ENCODE assay signal across 1 cellular context in the genomic region with DNA sequence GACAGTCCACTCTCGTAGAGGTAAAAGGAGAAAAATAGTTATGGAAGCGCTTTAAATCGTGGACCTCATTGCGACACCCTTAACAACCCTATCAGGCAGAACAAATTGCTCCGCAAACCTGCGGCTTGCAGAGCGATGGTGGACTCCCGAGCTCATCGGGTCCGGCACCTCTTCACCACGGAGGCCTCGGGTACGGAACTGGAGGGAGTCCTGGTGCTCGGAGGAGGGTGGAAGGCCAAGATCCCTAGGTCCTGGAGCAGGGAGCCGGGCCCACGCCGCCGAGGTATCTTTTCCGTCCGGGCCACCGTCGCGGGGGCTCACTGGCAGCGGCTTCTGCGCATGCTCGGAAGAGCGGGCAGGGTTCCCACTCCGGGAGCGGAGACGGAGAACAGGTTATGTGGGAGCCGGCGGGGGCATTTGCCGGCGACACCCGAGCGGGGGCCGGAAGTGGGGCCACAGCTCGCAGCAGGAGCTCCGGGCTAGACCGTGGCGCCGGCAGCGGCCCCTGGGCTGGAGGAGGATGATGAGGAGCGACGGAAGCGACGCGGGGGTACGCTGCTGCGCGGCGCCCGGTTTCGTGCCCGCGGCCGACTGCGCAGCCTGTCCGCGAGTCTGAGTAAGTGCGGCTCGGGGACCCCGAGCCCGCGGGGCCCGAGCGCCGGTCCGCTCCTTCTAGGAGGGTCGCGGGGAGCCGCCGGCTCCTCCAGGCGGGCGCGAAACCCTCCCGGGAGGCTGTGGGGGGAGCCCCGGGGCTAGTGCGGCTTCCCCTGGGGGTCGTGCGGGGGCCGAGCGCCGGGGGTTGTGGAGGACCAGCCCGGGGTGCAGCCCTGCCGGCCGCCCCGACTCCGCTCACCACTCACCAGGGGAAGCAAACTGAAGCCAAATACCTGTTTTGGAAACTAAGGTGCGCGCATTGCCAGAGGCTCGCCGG.
TF ChIP-seq lines count a peak whose summit lies in the region.

A gene (plus strand): TSS at position 349 of the 931 bp plus-strand sequence. CDS start 10,827 bp downstream, outside the sequence.

TF ChIP-seq in HepG2, 621 proteins besides CTCF, POLR2A, EP300 and RAD21 (continued from another document and continues in another):
- peak; percentile 90 for TF ChIP-seq KDM2A (CRISPR knock-in tag; IDR thresholded peaks at IDR 0.05; ENCODE audit: borderline replicate concordance, low read depth)
- TF ChIP-seq RXRA (CRISPR knock-in tag; IDR thresholded peaks at IDR 0.05) = peak; percentile 68; the same call in 1 of the 2 replicates
- TF ChIP-seq SMC3 (IDR thresholded peaks at IDR 0.05; ENCODE audit: low read length) = no peak
- peak; percentile 98 for TF ChIP-seq ZFY (CRISPR knock-in tag; IDR thresholded peaks at IDR 0.05)
- peak; percentile 53; the same call in 1 of the 2 replicates for TF ChIP-seq MTA1 (CRISPR knock-in tag; IDR thresholded peaks at IDR 0.05; ENCODE audit: borderline replicate concordance)
- TF ChIP-seq ZMYM2 (CRISPR knock-in tag; IDR thresholded peaks at IDR 0.05) = no peak
- TF ChIP-seq ZNF713 (CRISPR knock-in tag; IDR thresholded peaks at IDR 0.05) = no peak
- TF ChIP-seq ZFP41 (CRISPR knock-in tag; IDR thresholded peaks at IDR 0.05; ENCODE audit: borderline replicate concordance) = no peak
- TF ChIP-seq, protein P1, sequence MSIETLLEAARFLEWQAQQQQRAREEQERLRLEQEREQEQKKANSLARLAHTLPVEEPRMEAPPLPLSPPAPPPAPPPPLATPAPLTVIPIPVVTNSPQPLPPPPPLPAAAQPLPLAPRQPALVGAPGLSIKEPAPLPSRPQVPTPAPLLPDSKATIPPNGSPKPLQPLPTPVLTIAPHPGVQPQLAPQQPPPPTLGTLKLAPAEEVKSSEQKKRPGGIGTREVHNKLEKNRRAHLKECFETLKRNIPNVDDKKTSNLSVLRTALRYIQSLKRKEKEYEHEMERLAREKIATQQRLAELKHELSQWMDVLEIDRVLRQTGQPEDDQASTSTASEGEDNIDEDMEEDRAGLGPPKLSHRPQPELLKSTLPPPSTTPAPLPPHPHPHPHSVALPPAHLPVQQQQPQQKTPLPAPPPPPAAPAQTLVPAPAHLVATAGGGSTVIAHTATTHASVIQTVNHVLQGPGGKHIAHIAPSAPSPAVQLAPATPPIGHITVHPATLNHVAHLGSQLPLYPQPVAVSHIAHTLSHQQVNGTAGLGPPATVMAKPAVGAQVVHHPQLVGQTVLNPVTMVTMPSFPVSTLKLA (IDR thresholded peaks at IDR 0.05) = no peak
- TF ChIP-seq, protein P2, sequence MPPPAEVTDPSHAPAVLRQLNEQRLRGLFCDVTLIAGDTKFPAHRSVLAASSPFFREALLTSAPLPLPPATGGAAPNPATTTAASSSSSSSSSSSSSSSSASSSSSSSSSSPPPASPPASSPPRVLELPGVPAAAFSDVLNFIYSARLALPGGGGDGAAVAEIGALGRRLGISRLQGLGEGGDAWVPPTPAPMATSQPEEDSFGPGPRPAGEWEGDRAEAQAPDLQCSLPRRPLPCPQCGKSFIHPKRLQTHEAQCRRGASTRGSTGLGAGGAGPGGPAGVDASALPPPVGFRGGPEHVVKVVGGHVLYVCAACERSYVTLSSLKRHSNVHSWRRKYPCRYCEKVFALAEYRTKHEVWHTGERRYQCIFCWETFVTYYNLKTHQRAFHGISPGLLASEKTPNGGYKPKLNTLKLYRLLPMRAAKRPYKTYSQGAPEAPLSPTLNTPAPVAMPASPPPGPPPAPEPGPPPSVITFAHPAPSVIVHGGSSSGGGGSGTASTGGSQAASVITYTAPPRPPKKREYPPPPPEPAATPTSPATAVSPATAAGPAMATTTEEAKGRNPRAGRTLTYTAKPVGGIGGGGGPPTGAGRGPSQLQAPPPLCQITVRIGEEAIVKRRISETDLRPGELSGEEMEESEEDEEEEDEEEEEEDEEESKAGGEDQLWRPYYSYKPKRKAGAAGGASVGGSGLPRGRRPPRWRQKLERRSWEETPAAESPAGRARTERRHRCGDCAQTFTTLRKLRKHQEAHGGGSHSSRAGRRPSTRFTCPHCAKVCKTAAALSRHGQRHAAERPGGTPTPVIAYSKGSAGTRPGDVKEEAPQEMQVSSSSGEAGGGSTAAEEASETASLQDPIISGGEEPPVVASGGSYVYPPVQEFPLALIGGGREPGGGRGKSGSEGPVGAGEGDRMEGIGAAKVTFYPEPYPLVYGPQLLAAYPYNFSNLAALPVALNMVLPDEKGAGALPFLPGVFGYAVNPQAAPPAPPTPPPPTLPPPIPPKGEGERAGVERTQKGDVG (CRISPR knock-in tag; IDR thresholded peaks at IDR 0.05; ENCODE audit: borderline replicate concordance) = 0 out of 2 replicates have a peak, but pooled peaks have one; percentile 62
- 0 out of 2 replicates have a peak, but pooled peaks have one; percentile 28 for TF ChIP-seq ZNF644 (CRISPR knock-in tag; IDR thresholded peaks at IDR 0.05; ENCODE audit: low read depth)
- TF ChIP-seq ZBTB3 (CRISPR knock-in tag; IDR thresholded peaks at IDR 0.05; ENCODE audit: borderline replicate concordance, low read depth) = no peak
- TF ChIP-seq, protein P3, sequence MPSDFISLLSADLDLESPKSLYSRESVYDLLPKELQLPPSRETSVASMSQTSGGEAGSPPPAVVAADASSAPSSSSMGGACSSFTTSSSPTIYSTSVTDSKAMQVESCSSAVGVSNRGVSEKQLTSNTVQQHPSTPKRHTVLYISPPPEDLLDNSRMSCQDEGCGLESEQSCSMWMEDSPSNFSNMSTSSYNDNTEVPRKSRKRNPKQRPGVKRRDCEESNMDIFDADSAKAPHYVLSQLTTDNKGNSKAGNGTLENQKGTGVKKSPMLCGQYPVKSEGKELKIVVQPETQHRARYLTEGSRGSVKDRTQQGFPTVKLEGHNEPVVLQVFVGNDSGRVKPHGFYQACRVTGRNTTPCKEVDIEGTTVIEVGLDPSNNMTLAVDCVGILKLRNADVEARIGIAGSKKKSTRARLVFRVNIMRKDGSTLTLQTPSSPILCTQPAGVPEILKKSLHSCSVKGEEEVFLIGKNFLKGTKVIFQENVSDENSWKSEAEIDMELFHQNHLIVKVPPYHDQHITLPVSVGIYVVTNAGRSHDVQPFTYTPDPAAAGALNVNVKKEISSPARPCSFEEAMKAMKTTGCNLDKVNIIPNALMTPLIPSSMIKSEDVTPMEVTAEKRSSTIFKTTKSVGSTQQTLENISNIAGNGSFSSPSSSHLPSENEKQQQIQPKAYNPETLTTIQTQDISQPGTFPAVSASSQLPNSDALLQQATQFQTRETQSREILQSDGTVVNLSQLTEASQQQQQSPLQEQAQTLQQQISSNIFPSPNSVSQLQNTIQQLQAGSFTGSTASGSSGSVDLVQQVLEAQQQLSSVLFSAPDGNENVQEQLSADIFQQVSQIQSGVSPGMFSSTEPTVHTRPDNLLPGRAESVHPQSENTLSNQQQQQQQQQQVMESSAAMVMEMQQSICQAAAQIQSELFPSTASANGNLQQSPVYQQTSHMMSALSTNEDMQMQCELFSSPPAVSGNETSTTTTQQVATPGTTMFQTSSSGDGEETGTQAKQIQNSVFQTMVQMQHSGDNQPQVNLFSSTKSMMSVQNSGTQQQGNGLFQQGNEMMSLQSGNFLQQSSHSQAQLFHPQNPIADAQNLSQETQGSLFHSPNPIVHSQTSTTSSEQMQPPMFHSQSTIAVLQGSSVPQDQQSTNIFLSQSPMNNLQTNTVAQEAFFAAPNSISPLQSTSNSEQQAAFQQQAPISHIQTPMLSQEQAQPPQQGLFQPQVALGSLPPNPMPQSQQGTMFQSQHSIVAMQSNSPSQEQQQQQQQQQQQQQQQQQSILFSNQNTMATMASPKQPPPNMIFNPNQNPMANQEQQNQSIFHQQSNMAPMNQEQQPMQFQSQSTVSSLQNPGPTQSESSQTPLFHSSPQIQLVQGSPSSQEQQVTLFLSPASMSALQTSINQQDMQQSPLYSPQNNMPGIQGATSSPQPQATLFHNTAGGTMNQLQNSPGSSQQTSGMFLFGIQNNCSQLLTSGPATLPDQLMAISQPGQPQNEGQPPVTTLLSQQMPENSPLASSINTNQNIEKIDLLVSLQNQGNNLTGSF (CRISPR knock-in tag; IDR thresholded peaks at IDR 0.05) = 0 out of 2 replicates have a peak, but pooled peaks have one; percentile 22
- no peak for TF ChIP-seq SNAPC2 (CRISPR knock-in tag; IDR thresholded peaks at IDR 0.05)
- TF ChIP-seq ATF7 (IDR thresholded peaks at IDR 0.05) = no peak
- TF ChIP-seq ATF7 (CRISPR knock-in tag; IDR thresholded peaks at IDR 0.05) = no peak
- TF ChIP-seq CREB1 (IDR thresholded peaks at IDR 0.05) = peak; percentile 26; the same call in 1 of the 2 replicates
- no peak for TF ChIP-seq CREB1 (CRISPR knock-in tag; IDR thresholded peaks at IDR 0.05)
- TF ChIP-seq ZNF124 (CRISPR knock-in tag; IDR thresholded peaks at IDR 0.05) = peak; percentile 81; the same call in 1 of the 2 replicates
- TF ChIP-seq HOXA9 (CRISPR knock-in tag; IDR thresholded peaks at IDR 0.05; ENCODE audit: borderline replicate concordance) = no peak
- TF ChIP-seq, protein P4, sequence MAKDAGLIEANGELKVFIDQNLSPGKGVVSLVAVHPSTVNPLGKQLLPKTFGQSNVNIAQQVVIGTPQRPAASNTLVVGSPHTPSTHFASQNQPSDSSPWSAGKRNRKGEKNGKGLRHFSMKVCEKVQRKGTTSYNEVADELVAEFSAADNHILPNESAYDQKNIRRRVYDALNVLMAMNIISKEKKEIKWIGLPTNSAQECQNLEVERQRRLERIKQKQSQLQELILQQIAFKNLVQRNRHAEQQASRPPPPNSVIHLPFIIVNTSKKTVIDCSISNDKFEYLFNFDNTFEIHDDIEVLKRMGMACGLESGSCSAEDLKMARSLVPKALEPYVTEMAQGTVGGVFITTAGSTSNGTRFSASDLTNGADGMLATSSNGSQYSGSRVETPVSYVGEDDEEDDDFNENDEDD (CRISPR knock-in tag; IDR thresholded peaks at IDR 0.05; ENCODE audit: borderline replicate concordance) = peak; percentile 39; the same call in 1 of the 2 replicates
- TF ChIP-seq, protein P5, sequence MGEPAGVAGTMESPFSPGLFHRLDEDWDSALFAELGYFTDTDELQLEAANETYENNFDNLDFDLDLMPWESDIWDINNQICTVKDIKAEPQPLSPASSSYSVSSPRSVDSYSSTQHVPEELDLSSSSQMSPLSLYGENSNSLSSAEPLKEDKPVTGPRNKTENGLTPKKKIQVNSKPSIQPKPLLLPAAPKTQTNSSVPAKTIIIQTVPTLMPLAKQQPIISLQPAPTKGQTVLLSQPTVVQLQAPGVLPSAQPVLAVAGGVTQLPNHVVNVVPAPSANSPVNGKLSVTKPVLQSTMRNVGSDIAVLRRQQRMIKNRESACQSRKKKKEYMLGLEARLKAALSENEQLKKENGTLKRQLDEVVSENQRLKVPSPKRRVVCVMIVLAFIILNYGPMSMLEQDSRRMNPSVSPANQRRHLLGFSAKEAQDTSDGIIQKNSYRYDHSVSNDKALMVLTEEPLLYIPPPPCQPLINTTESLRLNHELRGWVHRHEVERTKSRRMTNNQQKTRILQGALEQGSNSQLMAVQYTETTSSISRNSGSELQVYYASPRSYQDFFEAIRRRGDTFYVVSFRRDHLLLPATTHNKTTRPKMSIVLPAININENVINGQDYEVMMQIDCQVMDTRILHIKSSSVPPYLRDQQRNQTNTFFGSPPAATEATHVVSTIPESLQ (CRISPR knock-in tag; conservative IDR thresholded peaks at IDR 0.05) = peak; percentile 62; the same call in 1 of the 2 replicates
- TF ChIP-seq KLF16 (CRISPR knock-in tag; IDR thresholded peaks at IDR 0.05) = peak in 1 of 2 experiments; percentile 85; a peak in 2 of 4 replicates
- TF ChIP-seq HNRNPK (IDR thresholded peaks at IDR 0.05; ENCODE audit: low read depth, low read length, poor library complexity, severe bottlenecking) = peak; percentile 50
- peak; percentile 52; the same call in 1 of the 2 replicates for TF ChIP-seq ZBTB7A (CRISPR knock-in tag; IDR thresholded peaks at IDR 0.05)
- no peak for TF ChIP-seq ZNF34 (CRISPR knock-in tag; IDR thresholded peaks at IDR 0.05; ENCODE audit: borderline replicate concordance)
- TF ChIP-seq, protein P6, sequence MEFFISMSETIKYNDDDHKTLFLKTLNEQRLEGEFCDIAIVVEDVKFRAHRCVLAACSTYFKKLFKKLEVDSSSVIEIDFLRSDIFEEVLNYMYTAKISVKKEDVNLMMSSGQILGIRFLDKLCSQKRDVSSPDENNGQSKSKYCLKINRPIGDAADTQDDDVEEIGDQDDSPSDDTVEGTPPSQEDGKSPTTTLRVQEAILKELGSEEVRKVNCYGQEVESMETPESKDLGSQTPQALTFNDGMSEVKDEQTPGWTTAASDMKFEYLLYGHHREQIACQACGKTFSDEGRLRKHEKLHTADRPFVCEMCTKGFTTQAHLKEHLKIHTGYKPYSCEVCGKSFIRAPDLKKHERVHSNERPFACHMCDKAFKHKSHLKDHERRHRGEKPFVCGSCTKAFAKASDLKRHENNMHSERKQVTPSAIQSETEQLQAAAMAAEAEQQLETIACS (CRISPR knock-in tag; IDR thresholded peaks at IDR 0.05) = no peak
- TF ChIP-seq ZKSCAN5 (CRISPR knock-in tag; IDR thresholded peaks at IDR 0.05) = no peak
